Comparison of ENCODE assay signal across 8 cellular contexts in genomic region chr9:95874989-95875304, GRCh38. TPM values are rescaled to one million over a fixed set of nuclear protein-coding genes. Genes with fewer than 3 reads are reported as not detected.
DNase-seq lines count a peak whose midpoint lies in the region; ATAC-seq and TF ChIP-seq lines count a peak whose summit lies in the region.

No MANE protein-coding gene starts in this region.

- peak overlapping the region; percentile 99 for H3K27ac Mint-ChIP-seq in GM23338

- peak overlapping the region; percentile 88 for H4K91ac ChIP-seq in trophoblast cell (ENCODE audit: low read depth, low read length)

- H3K4me3 Mint-ChIP-seq in GM23338, result no peak overlapping the region

- 0% methylated on average over 4 to 17 of the region's 20 CpGs for WGBS in gastroesophageal sphincter (ENCODE audit: low coverage in 1 of 2), 2 donors
- WGBS in trophoblast cell (ENCODE audit: extremely low coverage, insufficient coverage, insufficient read length), result no CpG with 5 or more reads among the region's 20 CpGs
- 0% methylated on average over 1 to 20 of the region's 20 CpGs for WGBS in transverse colon (ENCODE audit: low coverage in 1 of 2), 2 donors

- no peaks in the 10 kb centered on the region for H3K9me2 ChIP-seq in GM23338 (ENCODE audit: insufficient read depth)

- H3K36me3 ChIP-seq in GM23338 (ENCODE audit: insufficient read depth), result no peaks in the 10 kb centered on the region
- H3K36me3 ChIP-seq in gastroesophageal sphincter, result peaks cover 0 to 6% of the 10 kb centered on the region in 2 donors
- H3K36me3 ChIP-seq in trophoblast cell (ENCODE audit: control insufficient read depth in 1 of 2, insufficient read depth in 2 of 2, low read length in 2 of 2), result peaks cover 0 to 2% of the 10 kb centered on the region in 2 experiments
- peaks cover 0 to 9% (median 4%) of the 10 kb centered on the region in 4 donors for H3K36me3 ChIP-seq in transverse colon

- peak overlapping the region; percentile 89 for H4K8ac ChIP-seq in trophoblast cell (ENCODE audit: low read depth, low read length)

- H3K79me1 ChIP-seq in trophoblast cell (ENCODE audit: low read length), result peaks cover 7% of the 10 kb centered on the region

- H3K27me3 Mint-ChIP-seq in GM23338 (ENCODE audit: insufficient read depth, low read depth, poor library complexity), result peaks cover 7% of the 10 kb centered on the region

- no peak for TF ChIP-seq CTCF in C4-2B (conservative IDR thresholded peaks at IDR 0.05)
- no peak for TF ChIP-seq CTCF in GM23338 (conservative IDR thresholded peaks at IDR 0.05; ENCODE audit: low read depth in 2 of 2)
- TF ChIP-seq CTCF in gastroesophageal sphincter (IDR thresholded peaks at IDR 0.05), result no peak
- TF ChIP-seq CTCF in transverse colon (IDR thresholded peaks at IDR 0.05), result peak in 1 of 5 experiments; percentile 1

- H2AFZ ChIP-seq in GM23338 (peak overlapping the region; percentile 64; the same call in 1 of the 2 replicates), trophoblast cell (ENCODE audit: insufficient read depth, low read length, poor library complexity) (peak overlapping the region; percentile 40)

- TF ChIP-seq POLR2A in gastroesophageal sphincter (IDR thresholded peaks at IDR 0.05) (no peak), transverse colon (IDR thresholded peaks at IDR 0.05) (no peak)

- peaks cover 19% of the 10 kb centered on the region for H3K79me2 ChIP-seq in GM23338 (replicated peaks; ENCODE audit: insufficient read depth)
- peaks cover 7% of the 10 kb centered on the region for H3K79me2 ChIP-seq in trophoblast cell (ENCODE audit: control insufficient read depth, insufficient read depth, low read length, poor library complexity)

- H2BK5ac ChIP-seq in trophoblast cell (ENCODE audit: low read depth, low read length, poor library complexity), result peak overlapping the region; percentile 87

- H3K36me3 Mint-ChIP-seq in GM23338 (ENCODE audit: low read depth), result peaks cover 8% of the 10 kb centered on the region; the same call in 1 of the 3 replicates

- no peak overlapping the region for H3K4me3 ChIP-seq in GM23338
- no peak overlapping the region for H3K4me3 ChIP-seq in gastroesophageal sphincter
- peak overlapping the region; percentile 86 for H3K4me3 ChIP-seq in trophoblast cell (ENCODE audit: low read depth, low read length)
- peak overlapping the region in 1 of 4 donors; percentile 89 for H3K4me3 ChIP-seq in transverse colon

- no peak overlapping the region for H2AK5ac ChIP-seq in trophoblast cell (ENCODE audit: low read length)

- no peaks in the 10 kb centered on the region; the same call in 1 of the 2 replicates for H4K20me1 ChIP-seq in GM23338 (replicated peaks; ENCODE audit: insufficient read depth)

- peak overlapping the region; percentile 84 for H3K14ac ChIP-seq in trophoblast cell (ENCODE audit: low read length)

- DNase-seq in GM23338 (ENCODE audit: low spot score), result peak; percentile 18
- DNase-seq in OCI-M1 (lab: John Stamatoyannopoulos, UW), result peak; percentile 61
- DNase-seq in activated T-helper 1 cell treated with Interleukin-2 at 50 U/mL for 16 hours (ENCODE audit: low read depth), result peak; percentile 32
- peak; percentile 11 to 54 for DNase-seq in trophoblast cell
- peak; percentile 67 for DNase-seq in transverse colon

- peak overlapping the region; percentile 73 for H4K12ac ChIP-seq in trophoblast cell (ENCODE audit: low read depth, low read length)

- H3K4me1 ChIP-seq in GM23338 (ENCODE audit: insufficient read depth) (0 out of 2 replicates have a peak, but pooled peaks cover 9% of the 10 kb centered on the region), gastroesophageal sphincter (peaks cover 7 to 26% (median 13%) of the 10 kb centered on the region in 3 donors), trophoblast cell (ENCODE audit: control insufficient read depth in 1 of 2, insufficient read depth in 2 of 2, low read length in 2 of 2) (peaks cover 3 to 6% of the 10 kb centered on the region in 2 experiments), transverse colon (peaks cover 0 to 20% (median 14%) of the 10 kb centered on the region in 4 donors)

- H2BK12ac ChIP-seq in trophoblast cell (ENCODE audit: low read length), result no peak overlapping the region

- peak overlapping the region; percentile 69 for H2BK120ac ChIP-seq in trophoblast cell (ENCODE audit: insufficient read depth, low read length, poor library complexity)

- H3K18ac ChIP-seq in trophoblast cell (ENCODE audit: low read length), result peak overlapping the region; percentile 79

- peaks cover 15% of the 10 kb centered on the region; the same call in 2 of the 3 replicates for H3K4me1 Mint-ChIP-seq in GM23338

- no peaks in the 10 kb centered on the region for H3K27me3 ChIP-seq in GM23338 (ENCODE audit: insufficient read depth)
- H3K27me3 ChIP-seq in gastroesophageal sphincter, result no peaks in the 10 kb centered on the region
- H3K27me3 ChIP-seq in trophoblast cell (ENCODE audit: insufficient read depth, low read length), result no peaks in the 10 kb centered on the region
- no peaks in the 10 kb centered on the region for H3K27me3 ChIP-seq in transverse colon

- H3K23ac ChIP-seq in trophoblast cell (ENCODE audit: low read length), result no peak overlapping the region

- TF ChIP-seq EP300 in gastroesophageal sphincter (IDR thresholded peaks at IDR 0.05), result no peak
- no peak for TF ChIP-seq EP300 in transverse colon (IDR thresholded peaks at IDR 0.05; ENCODE audit: low read depth)

- H3K4ac ChIP-seq in trophoblast cell (ENCODE audit: low read depth, low read length), result no peak overlapping the region

- intact Hi-C loops in transverse colon (cut with DNase I; ENCODE audit: low total_unique reads), result loop anchor here (5.0 to 10.0 kb wide), 3 partner anchors 100 to 558 kb away; partner anchors contain the start of gene FANCC

- peak overlapping the region; percentile 98 for H3K27ac ChIP-seq in C4-2B
- H3K27ac ChIP-seq in GM23338 (ENCODE audit: low read depth), result peak overlapping the region; percentile 70; the same call in 1 of the 2 replicates
- no peak overlapping the region for H3K27ac ChIP-seq in gastroesophageal sphincter
- peak overlapping the region; percentile 78 for H3K27ac ChIP-seq in trophoblast cell (ENCODE audit: low read depth, low read length)
- no peak overlapping the region for H3K27ac ChIP-seq in transverse colon

- H3K9me3 ChIP-seq in gastroesophageal sphincter (no peaks in the 10 kb centered on the region), trophoblast cell (ENCODE audit: insufficient read depth, low read depth, low read length) (no peaks in the 10 kb centered on the region), transverse colon (no peaks in the 10 kb centered on the region)

- peak overlapping the region; percentile 99 for H3K9ac ChIP-seq in trophoblast cell (ENCODE audit: low read length)

- no peaks in the 10 kb centered on the region for H3K9me3 Mint-ChIP-seq in GM23338

- ATAC-seq in GM23338, result peak; percentile 5; the same call in 2 of the 3 replicates
- ATAC-seq in gastroesophageal sphincter, result peak; percentile 40
- no peak for ATAC-seq in HG03469 (IDR thresholded peaks at IDR 0.05; ENCODE audit: unreplicated experiment)

- H3K4me2 ChIP-seq in GM23338, result peak overlapping the region; percentile 92
- H3K4me2 ChIP-seq in trophoblast cell (ENCODE audit: low read length), result peak overlapping the region; percentile 70

- in situ Hi-C loops in transverse colon (cut with MboI; ENCODE audit: low pct_ligation_motif_present in 1 of 4, low pct_unique_long_range_greater_than_20kb in 1 of 4, low sequenced_read_pairs in 3 of 4), result loop anchor here in 1 of 4 donors (10.0 kb wide), 1 partner anchor 360 kb away; the partner anchor contains the start of gene PTCH1

- H3F3A ChIP-seq in GM23338 (replicated peaks; ENCODE audit: low read depth), result no peaks in the 10 kb centered on the region

TF ChIP-seq in GM23338, 12 proteins besides CTCF, POLR2A, EP300 and RAD21 (continues in another document):
- no peak for TF ChIP-seq NANOG (IDR thresholded peaks at IDR 0.05; ENCODE audit: borderline replicate concordance)
- no peak for TF ChIP-seq CREB1 (CRISPR knock-in tag; IDR thresholded peaks at IDR 0.05; ENCODE audit: low read depth)
- TF ChIP-seq REST (IDR thresholded peaks at IDR 0.05; ENCODE audit: unreplicated experiment), result no peak
- TF ChIP-seq ZNF331 (CRISPR knock-in tag; IDR thresholded peaks at IDR 0.05; ENCODE audit: low read depth), result no peak
- TF ChIP-seq EZH2 (IDR thresholded peaks at IDR 0.05; ENCODE audit: low read depth, unreplicated experiment), result no peak
- TF ChIP-seq JUNB (IDR thresholded peaks at IDR 0.05; ENCODE audit: unreplicated experiment), result no peak
- TF ChIP-seq EZH2phosphoT487 (IDR thresholded peaks at IDR 0.05; ENCODE audit: unreplicated experiment), result no peak
- no peak for TF ChIP-seq ZNF114 (CRISPR knock-in tag; IDR thresholded peaks at IDR 0.05)
- no peak for TF ChIP-seq STAT1 (IDR thresholded peaks at IDR 0.05; ENCODE audit: unreplicated experiment)
- TF ChIP-seq POLR2AphosphoS5 (IDR thresholded peaks at IDR 0.05; ENCODE audit: low read depth), result no peak

RNA-seq across cellular contexts. Expression of gene ERCC6L2, which starts 0.5 kb away (rescaled TPM):
- 69.5 and 80.6 TPM in 2 replicates for total RNA-seq in GM23338 (2014; rRNA removed; shearing (Covaris generic))
- 31.4 and 33.5 TPM in 2 replicates for polyA plus RNA-seq in GM23338 (2016; fragmentation: Nextera tagmentation; extraction: Ambion mirVana)
- 100 to 1,000 TPM in 3 of 4 donors, 10 to 100 TPM in 1; 70.0 to 137 (median 113) TPM for total RNA-seq in gastroesophageal sphincter
- 15.7 and 17.1 TPM in 2 replicates for polyA plus RNA-seq in trophoblast cell (2013)
- 10 to 100 TPM; 62.7 to 84.6 (median 77.3) TPM for total RNA-seq in transverse colon

Comparison
In these comparisons a context has a peak if more than half of its experiments do, and no peak if none do; other contexts are left out.
1. H3K27ac ChIP-seq: peak in C4-2B (single experiment), GM23338 (single experiment) and trophoblast cell (single experiment); none in gastroesophageal sphincter (0 of 4) and transverse colon (0 of 4).
2. Peak in every context shown above with its lines, with median percentiles within 50 percentile points of each other: DNase-seq.